In genomic region chr11:75576445-75577049, GRCh38 we compare ENCODE assay signal across 1 cellular context.
TF ChIP-seq lines count a peak whose summit lies in the region.

No MANE protein-coding gene starts in this region.

TF ChIP-seq in K562, 482 proteins besides CTCF, POLR2A, EP300 and RAD21 (continued from another document):
- TF ChIP-seq, protein P1, sequence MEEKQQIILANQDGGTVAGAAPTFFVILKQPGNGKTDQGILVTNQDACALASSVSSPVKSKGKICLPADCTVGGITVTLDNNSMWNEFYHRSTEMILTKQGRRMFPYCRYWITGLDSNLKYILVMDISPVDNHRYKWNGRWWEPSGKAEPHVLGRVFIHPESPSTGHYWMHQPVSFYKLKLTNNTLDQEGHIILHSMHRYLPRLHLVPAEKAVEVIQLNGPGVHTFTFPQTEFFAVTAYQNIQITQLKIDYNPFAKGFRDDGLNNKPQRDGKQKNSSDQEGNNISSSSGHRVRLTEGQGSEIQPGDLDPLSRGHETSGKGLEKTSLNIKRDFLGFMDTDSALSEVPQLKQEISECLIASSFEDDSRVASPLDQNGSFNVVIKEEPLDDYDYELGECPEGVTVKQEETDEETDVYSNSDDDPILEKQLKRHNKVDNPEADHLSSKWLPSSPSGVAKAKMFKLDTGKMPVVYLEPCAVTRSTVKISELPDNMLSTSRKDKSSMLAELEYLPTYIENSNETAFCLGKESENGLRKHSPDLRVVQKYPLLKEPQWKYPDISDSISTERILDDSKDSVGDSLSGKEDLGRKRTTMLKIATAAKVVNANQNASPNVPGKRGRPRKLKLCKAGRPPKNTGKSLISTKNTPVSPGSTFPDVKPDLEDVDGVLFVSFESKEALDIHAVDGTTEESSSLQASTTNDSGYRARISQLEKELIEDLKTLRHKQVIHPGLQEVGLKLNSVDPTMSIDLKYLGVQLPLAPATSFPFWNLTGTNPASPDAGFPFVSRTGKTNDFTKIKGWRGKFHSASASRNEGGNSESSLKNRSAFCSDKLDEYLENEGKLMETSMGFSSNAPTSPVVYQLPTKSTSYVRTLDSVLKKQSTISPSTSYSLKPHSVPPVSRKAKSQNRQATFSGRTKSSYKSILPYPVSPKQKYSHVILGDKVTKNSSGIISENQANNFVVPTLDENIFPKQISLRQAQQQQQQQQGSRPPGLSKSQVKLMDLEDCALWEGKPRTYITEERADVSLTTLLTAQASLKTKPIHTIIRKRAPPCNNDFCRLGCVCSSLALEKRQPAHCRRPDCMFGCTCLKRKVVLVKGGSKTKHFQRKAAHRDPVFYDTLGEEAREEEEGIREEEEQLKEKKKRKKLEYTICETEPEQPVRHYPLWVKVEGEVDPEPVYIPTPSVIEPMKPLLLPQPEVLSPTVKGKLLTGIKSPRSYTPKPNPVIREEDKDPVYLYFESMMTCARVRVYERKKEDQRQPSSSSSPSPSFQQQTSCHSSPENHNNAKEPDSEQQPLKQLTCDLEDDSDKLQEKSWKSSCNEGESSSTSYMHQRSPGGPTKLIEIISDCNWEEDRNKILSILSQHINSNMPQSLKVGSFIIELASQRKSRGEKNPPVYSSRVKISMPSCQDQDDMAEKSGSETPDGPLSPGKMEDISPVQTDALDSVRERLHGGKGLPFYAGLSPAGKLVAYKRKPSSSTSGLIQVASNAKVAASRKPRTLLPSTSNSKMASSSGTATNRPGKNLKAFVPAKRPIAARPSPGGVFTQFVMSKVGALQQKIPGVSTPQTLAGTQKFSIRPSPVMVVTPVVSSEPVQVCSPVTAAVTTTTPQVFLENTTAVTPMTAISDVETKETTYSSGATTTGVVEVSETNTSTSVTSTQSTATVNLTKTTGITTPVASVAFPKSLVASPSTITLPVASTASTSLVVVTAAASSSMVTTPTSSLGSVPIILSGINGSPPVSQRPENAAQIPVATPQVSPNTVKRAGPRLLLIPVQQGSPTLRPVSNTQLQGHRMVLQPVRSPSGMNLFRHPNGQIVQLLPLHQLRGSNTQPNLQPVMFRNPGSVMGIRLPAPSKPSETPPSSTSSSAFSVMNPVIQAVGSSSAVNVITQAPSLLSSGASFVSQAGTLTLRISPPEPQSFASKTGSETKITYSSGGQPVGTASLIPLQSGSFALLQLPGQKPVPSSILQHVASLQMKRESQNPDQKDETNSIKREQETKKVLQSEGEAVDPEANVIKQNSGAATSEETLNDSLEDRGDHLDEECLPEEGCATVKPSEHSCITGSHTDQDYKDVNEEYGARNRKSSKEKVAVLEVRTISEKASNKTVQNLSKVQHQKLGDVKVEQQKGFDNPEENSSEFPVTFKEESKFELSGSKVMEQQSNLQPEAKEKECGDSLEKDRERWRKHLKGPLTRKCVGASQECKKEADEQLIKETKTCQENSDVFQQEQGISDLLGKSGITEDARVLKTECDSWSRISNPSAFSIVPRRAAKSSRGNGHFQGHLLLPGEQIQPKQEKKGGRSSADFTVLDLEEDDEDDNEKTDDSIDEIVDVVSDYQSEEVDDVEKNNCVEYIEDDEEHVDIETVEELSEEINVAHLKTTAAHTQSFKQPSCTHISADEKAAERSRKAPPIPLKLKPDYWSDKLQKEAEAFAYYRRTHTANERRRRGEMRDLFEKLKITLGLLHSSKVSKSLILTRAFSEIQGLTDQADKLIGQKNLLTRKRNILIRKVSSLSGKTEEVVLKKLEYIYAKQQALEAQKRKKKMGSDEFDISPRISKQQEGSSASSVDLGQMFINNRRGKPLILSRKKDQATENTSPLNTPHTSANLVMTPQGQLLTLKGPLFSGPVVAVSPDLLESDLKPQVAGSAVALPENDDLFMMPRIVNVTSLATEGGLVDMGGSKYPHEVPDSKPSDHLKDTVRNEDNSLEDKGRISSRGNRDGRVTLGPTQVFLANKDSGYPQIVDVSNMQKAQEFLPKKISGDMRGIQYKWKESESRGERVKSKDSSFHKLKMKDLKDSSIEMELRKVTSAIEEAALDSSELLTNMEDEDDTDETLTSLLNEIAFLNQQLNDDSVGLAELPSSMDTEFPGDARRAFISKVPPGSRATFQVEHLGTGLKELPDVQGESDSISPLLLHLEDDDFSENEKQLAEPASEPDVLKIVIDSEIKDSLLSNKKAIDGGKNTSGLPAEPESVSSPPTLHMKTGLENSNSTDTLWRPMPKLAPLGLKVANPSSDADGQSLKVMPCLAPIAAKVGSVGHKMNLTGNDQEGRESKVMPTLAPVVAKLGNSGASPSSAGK (IDR thresholded peaks at IDR 0.05): peak; percentile 76
- TF ChIP-seq TEAD4 (IDR thresholded peaks at IDR 0.05; ENCODE audit: low read length) (peak; percentile 29; the same call in 1 of the 2 replicates), TEAD4 (CRISPR knock-in tag; IDR thresholded peaks at IDR 0.05; ENCODE audit: borderline replicate concordance) (no peak), TBP (optimal IDR thresholded peaks at IDR 0.05; ENCODE audit: low read depth, low read length) (no peak), L3MBTL2 (IDR thresholded peaks at IDR 0.05) (peak; percentile 84), ZC3H4 (CRISPR knock-in tag; IDR thresholded peaks at IDR 0.05; ENCODE audit: borderline replicate concordance) (no peak), CTBP1 (IDR thresholded peaks at IDR 0.05; ENCODE audit: borderline replicate concordance) (peak; percentile 35; the same call in 1 of the 2 replicates), GATAD2A (IDR thresholded peaks at IDR 0.05) (no peak)
- TF ChIP-seq, protein P2, sequence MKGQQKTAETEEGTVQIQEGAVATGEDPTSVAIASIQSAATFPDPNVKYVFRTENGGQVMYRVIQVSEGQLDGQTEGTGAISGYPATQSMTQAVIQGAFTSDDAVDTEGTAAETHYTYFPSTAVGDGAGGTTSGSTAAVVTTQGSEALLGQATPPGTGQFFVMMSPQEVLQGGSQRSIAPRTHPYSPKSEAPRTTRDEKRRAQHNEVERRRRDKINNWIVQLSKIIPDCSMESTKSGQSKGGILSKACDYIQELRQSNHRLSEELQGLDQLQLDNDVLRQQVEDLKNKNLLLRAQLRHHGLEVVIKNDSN (CRISPR knock-in tag; IDR thresholded peaks at IDR 0.05): peak; percentile 84
- TF ChIP-seq, protein P3, sequence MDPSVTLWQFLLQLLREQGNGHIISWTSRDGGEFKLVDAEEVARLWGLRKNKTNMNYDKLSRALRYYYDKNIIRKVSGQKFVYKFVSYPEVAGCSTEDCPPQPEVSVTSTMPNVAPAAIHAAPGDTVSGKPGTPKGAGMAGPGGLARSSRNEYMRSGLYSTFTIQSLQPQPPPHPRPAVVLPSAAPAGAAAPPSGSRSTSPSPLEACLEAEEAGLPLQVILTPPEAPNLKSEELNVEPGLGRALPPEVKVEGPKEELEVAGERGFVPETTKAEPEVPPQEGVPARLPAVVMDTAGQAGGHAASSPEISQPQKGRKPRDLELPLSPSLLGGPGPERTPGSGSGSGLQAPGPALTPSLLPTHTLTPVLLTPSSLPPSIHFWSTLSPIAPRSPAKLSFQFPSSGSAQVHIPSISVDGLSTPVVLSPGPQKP (CRISPR knock-in tag; IDR thresholded peaks at IDR 0.05): no peak
- TF ChIP-seq, protein P4, sequence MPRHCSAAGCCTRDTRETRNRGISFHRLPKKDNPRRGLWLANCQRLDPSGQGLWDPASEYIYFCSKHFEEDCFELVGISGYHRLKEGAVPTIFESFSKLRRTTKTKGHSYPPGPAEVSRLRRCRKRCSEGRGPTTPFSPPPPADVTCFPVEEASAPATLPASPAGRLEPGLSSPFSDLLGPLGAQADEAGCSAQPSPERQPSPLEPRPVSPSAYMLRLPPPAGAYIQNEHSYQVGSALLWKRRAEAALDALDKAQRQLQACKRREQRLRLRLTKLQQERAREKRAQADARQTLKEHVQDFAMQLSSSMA (CRISPR knock-in tag; IDR thresholded peaks at IDR 0.05): no peak
- TF ChIP-seq, protein P5, sequence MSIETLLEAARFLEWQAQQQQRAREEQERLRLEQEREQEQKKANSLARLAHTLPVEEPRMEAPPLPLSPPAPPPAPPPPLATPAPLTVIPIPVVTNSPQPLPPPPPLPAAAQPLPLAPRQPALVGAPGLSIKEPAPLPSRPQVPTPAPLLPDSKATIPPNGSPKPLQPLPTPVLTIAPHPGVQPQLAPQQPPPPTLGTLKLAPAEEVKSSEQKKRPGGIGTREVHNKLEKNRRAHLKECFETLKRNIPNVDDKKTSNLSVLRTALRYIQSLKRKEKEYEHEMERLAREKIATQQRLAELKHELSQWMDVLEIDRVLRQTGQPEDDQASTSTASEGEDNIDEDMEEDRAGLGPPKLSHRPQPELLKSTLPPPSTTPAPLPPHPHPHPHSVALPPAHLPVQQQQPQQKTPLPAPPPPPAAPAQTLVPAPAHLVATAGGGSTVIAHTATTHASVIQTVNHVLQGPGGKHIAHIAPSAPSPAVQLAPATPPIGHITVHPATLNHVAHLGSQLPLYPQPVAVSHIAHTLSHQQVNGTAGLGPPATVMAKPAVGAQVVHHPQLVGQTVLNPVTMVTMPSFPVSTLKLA (conservative IDR thresholded peaks at IDR 0.05): 0 out of 4 replicates have a peak, but pooled peaks of 1 of the 2 experiments have one; percentile 29
